Comparison of ENCODE assay signal across 8 cellular contexts in genomic region chr9:105244996-105245719, GRCh38. TPM values are rescaled to one million over a fixed set of nuclear protein-coding genes. Genes with fewer than 3 reads are reported as not detected.
A peak's percentile ranks its signal among the peaks of the same experiment; 100 is the strongest.
DNase-seq lines count a peak whose midpoint lies in the region; ATAC-seq, FAIRE-seq and TF ChIP-seq lines count a peak whose summit lies in the region.

No MANE protein-coding gene starts in this region.

- peak; percentile 16 to 64 (median 40) for DNase-seq in CD8-positive, alpha-beta T cell
- DNase-seq in HuH-7.5 (ENCODE audit: low spot score) = peak; percentile 53
- peak; percentile 23 to 43 for DNase-seq in SJSA1 (ENCODE audit: low read depth in 1 of 2, low spot score in 2 of 2)
- DNase-seq in activated naive CD8-positive, alpha-beta T cell treated with anti-CD3 and anti-CD28 coated beads for 36 hours = peak; percentile 36
- DNase-seq in cardiac muscle cell (ENCODE audit: low read depth in 1 of 2, low spot score in 1 of 2) = peak; percentile 46 to 64
- peak; percentile 82 to 94 (median 86) for DNase-seq in pancreas
- DNase-seq in urothelium cell line (ENCODE audit: low spot score) = peak; percentile 43

- no peak for FAIRE-seq in pancreas (lab: Jason Lieb, UNC)
- FAIRE-seq in urothelium cell line (lab: Jason Lieb, UNC) = no peak

- H3K9me3 ChIP-seq in CD8-positive, alpha-beta T cell (ENCODE audit: low read length) = no peaks in the 10 kb centered on the region
- H3K9me3 ChIP-seq in SJSA1 (replicated peaks) (no peaks in the 10 kb centered on the region), cardiac muscle cell (ENCODE audit: low read depth) (no peaks in the 10 kb centered on the region), pancreas (no peaks in the 10 kb centered on the region)

- 0 to 1% methylated on average over 41 to 53 of the region's 53 CpGs for WGBS in pancreas, 2 donors

- H3K4me3 Mint-ChIP-seq in CD8-positive, alpha-beta T cell = peak overlapping the region; percentile 90
- peak overlapping the region; percentile 91 for H3K4me3 Mint-ChIP-seq in activated naive CD8-positive, alpha-beta T cell treated with anti-CD3 and anti-CD28 coated beads for 36 hours

- no peaks in the 10 kb centered on the region for H3K27me3 ChIP-seq in CD8-positive, alpha-beta T cell (ENCODE audit: insufficient read depth, low read length)
- H3K27me3 ChIP-seq in SJSA1 (replicated peaks) = no peaks in the 10 kb centered on the region
- H3K27me3 ChIP-seq in cardiac muscle cell = no peaks in the 10 kb centered on the region
- H3K27me3 ChIP-seq in pancreas = no peaks in the 10 kb centered on the region

- peaks cover 3% of the 10 kb centered on the region for H3K36me3 Mint-ChIP-seq in CD8-positive, alpha-beta T cell
- no peaks in the 10 kb centered on the region for H3K36me3 Mint-ChIP-seq in activated naive CD8-positive, alpha-beta T cell treated with anti-CD3 and anti-CD28 coated beads for 36 hours

- peak overlapping the region; percentile 90 for H3K27ac Mint-ChIP-seq in CD8-positive, alpha-beta T cell
- peak overlapping the region; percentile 82 for H3K27ac Mint-ChIP-seq in activated naive CD8-positive, alpha-beta T cell treated with anti-CD3 and anti-CD28 coated beads for 36 hours

- CTCF ChIA-PET in CD8-positive, alpha-beta T cell (lab: Charles Lee) = interaction anchor here (0.8 to 1.6 kb wide), 6 partner anchors 8 to 172 kb away, joined by 3 to 6 read pairs (median 4); no protein-coding TSS in a partner anchor

- POLR2A ChIA-PET in CD8-positive, alpha-beta T cell (lab: Charles Lee) = interaction anchor here (0.7 to 2.2 kb wide), 10 partner anchors 8 to 497 kb away, joined by 3 to 12 read pairs (median 5); partner anchors contain the start of gene NIPSNAP3A

- peak overlapping the region; percentile 33 for H3K27ac ChIP-seq in CD8-positive, alpha-beta T cell (ENCODE audit: low read depth, low read length)
- H3K27ac ChIP-seq in SJSA1 (peak overlapping the region; percentile 12; the same call in 1 of the 2 replicates), cardiac muscle cell (peak overlapping the region; percentile 77), pancreas (peak overlapping the region; percentile 84 to 95 (median 92))

- no peaks in the 10 kb centered on the region for H3K36me3 ChIP-seq in CD8-positive, alpha-beta T cell (ENCODE audit: insufficient read depth, low read length)
- H3K36me3 ChIP-seq in SJSA1 (no peaks in the 10 kb centered on the region; the same call in 1 of the 2 replicates), cardiac muscle cell (no peaks in the 10 kb centered on the region), pancreas (no peaks in the 10 kb centered on the region)

- TF ChIP-seq CTCF in CD8-positive, alpha-beta T cell (IDR thresholded peaks at IDR 0.05) = no peak
- TF ChIP-seq CTCF in cardiac muscle cell (IDR thresholded peaks at IDR 0.05; ENCODE audit: low read depth, low read length) = peak; percentile 15
- TF ChIP-seq CTCF in pancreas (IDR thresholded peaks at IDR 0.05) = peak in 3 of 4 donors; percentile 32 to 39 (median 36)

- H3K4me1 Mint-ChIP-seq in CD8-positive, alpha-beta T cell (ENCODE audit: low read depth) = peaks cover 28% of the 10 kb centered on the region
- H3K4me1 Mint-ChIP-seq in activated naive CD8-positive, alpha-beta T cell treated with anti-CD3 and anti-CD28 coated beads for 36 hours = peaks cover 14% of the 10 kb centered on the region

- intact Hi-C loops in CD8-positive, alpha-beta T cell (cut with DNase I, micrococcal nuclease) = loop anchor here (1.0 to 5.0 kb wide), 19 partner anchors 116 to 1153 kb away; partner anchors contain the start of genes NIPSNAP3A (in 2 of the 2), SMC2 (in 2 of the 2), TMEM38B (in 2 of the 2) and ABCA1 (in 1 of the 2)
- intact Hi-C loops in pancreas (cut with DNase I) = loop anchor here in 1 of 3 donors (10.0 kb wide), 1 partner anchor 170 kb away; no protein-coding TSS in a partner anchor

- peaks cover 5% of the 10 kb centered on the region for H3K27me3 Mint-ChIP-seq in CD8-positive, alpha-beta T cell (ENCODE audit: low read depth)
- H3K27me3 Mint-ChIP-seq in activated naive CD8-positive, alpha-beta T cell treated with anti-CD3 and anti-CD28 coated beads for 36 hours = peaks cover 44% of the 10 kb centered on the region

- peak; percentile 23 for ATAC-seq in CD8-positive, alpha-beta T cell
- peak; percentile 9 for ATAC-seq in GM21360 (IDR thresholded peaks at IDR 0.05; ENCODE audit: unreplicated experiment)
- peak; percentile 81 to 86 (median 82) for ATAC-seq in pancreas

- peaks cover 12% of the 10 kb centered on the region for H3K4me1 ChIP-seq in CD8-positive, alpha-beta T cell (ENCODE audit: insufficient read depth, low read length)
- H3K4me1 ChIP-seq in SJSA1 (replicated peaks) (peaks cover 33% of the 10 kb centered on the region), cardiac muscle cell (ENCODE audit: low read depth) (peaks cover 37% of the 10 kb centered on the region), pancreas (peaks cover 0 to 15% (median 0%) of the 10 kb centered on the region in 3 donors)

- H3K9me3 Mint-ChIP-seq in CD8-positive, alpha-beta T cell = no peaks in the 10 kb centered on the region
- H3K9me3 Mint-ChIP-seq in activated naive CD8-positive, alpha-beta T cell treated with anti-CD3 and anti-CD28 coated beads for 36 hours = no peaks in the 10 kb centered on the region

- peak overlapping the region; percentile 63 for H3K4me3 ChIP-seq in CD8-positive, alpha-beta T cell (ENCODE audit: low read depth, low read length)
- peak overlapping the region; percentile 72 for H3K4me3 ChIP-seq in SJSA1
- H3K4me3 ChIP-seq in cardiac muscle cell = peak overlapping the region; percentile 83
- peak overlapping the region; percentile 57 to 86 (median 66) for H3K4me3 ChIP-seq in pancreas

RNA-seq across cellular contexts. Expression of gene SLC44A1, which starts 0.7 kb away (rescaled TPM):
- total RNA-seq in CD8-positive, alpha-beta T cell = 1 to 10 TPM; 2.4 to 2.5 TPM
- 39.1 and 59.1 TPM in 2 replicates for total RNA-seq in SJSA1 (2014; rRNA removed; shearing (Covaris generic))
- 1 to 10 TPM; 7.4 to 7.5 TPM for total RNA-seq in activated naive CD8-positive, alpha-beta T cell treated with anti-CD3 and anti-CD28 coated beads for 36 hours
- total RNA-seq in cardiac muscle cell = 29.4 and 38.7 TPM in 2 replicates
- polyA plus RNA-seq in cardiac muscle cell = 32.4 and 54.2 TPM in 2 replicates
- 10 to 100 TPM; 18.6 to 32.3 (median 20.5) TPM for total RNA-seq in pancreas
- polyA plus RNA-seq in pancreas = 1 to 10 TPM; 4.6 to 7.0 TPM

Comparison
In these comparisons a context has a peak if more than half of its experiments do, and no peak if none do; other contexts are left out.
1. Peak in every context shown above with its lines: DNase-seq, ATAC-seq, H3K4me3 ChIP-seq and H3K27ac ChIP-seq.
2. ATAC-seq: peak in every context shown above with its lines; median percentile 82 in pancreas; 23 in CD8-positive, alpha-beta T cell; 9 in GM21360.
3. DNase-seq: peak in every context shown above with its lines; median percentile 86 in pancreas; 55 in cardiac muscle cell; 53 in HuH-7.5; 43 in urothelium cell line; 40 in CD8-positive, alpha-beta T cell; 36 in activated naive CD8-positive, alpha-beta T cell treated with anti-CD3 and anti-CD28 coated beads for 36 hours; 33 in SJSA1.
4. H3K27ac ChIP-seq: peak in every context shown above with its lines; median percentile 92 in pancreas; 77 in cardiac muscle cell; 33 in CD8-positive, alpha-beta T cell; 12 in SJSA1.